In the genomic region with DNA sequence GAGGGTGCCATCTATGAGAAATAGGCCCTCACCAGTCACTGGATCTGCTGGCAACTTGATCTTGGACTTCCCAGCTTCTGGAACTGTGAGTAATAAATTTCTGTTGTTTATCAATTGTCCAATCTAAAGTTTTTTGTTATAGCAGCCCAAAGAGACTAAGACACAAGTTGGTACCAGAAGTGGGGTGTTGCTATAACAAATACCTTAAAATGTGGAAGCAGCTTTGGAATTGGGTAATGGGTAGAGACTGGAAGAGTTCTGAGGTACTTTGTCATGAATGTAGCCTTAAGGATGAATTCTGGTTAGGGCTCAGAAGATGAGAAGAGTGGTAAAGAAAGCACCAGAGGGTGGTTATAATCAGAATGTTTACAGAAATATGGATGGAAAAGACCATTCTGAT, we compare ENCODE assay signal across 29 cellular contexts.
"Had no signal": no experiment of that assay in that cellular context is flagged by ENCODE, and none has a peak within 500 bp of the region (broad histone marks: within the 10 kb centered on the region; RNA-seq: fewer than 3 reads in every experiment).

No MANE protein-coding gene starts in this region.

- H3K27me3 Mint-ChIP-seq: stimulated activated memory B cell treated with anti-CD40 and anti-IgM and Interleukin-4, amounts not matched to agents 10 μg/mL and 1 μg/mL and 100 μg/mL, for 72 hours; stimulated activated naive B cell treated with anti-CD40 and anti-IgM and Interleukin-4, amounts not matched to agents 10 μg/mL and 1 μg/mL and 100 μg/mL, for 72 hours; stimulated activated naive CD8-positive, alpha-beta T cell treated with anti-CD3 and anti-CD28 coated beads, Interleukin-15, amount 100 ng/mL, for 72 hours; stimulated activated naive CD8-positive, alpha-beta T cell treated with anti-CD3 and anti-CD28 coated beads, Interleukin-15, Interleukin-2, amounts not matched to agents 100 ng/mL and 50 ng/mL, for 24 hours had no signal

- H3K4me3 ChIP-seq: stomach, suprapubic skin, testis, thoracic aorta, thyroid gland, tibial artery, tibial nerve, transverse colon, upper lobe of left lung, upper lobe of right lung, uterus, vagina had no signal

- ATAC-seq: stimulated activated effector memory CD8-positive, alpha-beta T cell treated with anti-CD3 and anti-CD28 coated beads, Interleukin-12 subunit alpha, Interleukin-12 subunit beta, amount 100 ng/mL, for 72 hours; stimulated activated memory B cell treated with anti-CD40 and anti-IgM and Interleukin-4, amounts not matched to agents 10 μg/mL and 1 μg/mL and 100 μg/mL, for 72 hours; stimulated activated naive B cell treated with anti-CD40 and anti-IgM and Interleukin-4, amounts not matched to agents 10 μg/mL and 1 μg/mL and 100 μg/mL, for 72 hours; stimulated activated naive CD8-positive, alpha-beta T cell treated with anti-CD3 and anti-CD28 coated beads, Interleukin-15, amount 100 ng/mL, for 72 hours; stimulated activated naive CD8-positive, alpha-beta T cell treated with anti-CD3 and anti-CD28 coated beads, Interleukin-15, Interleukin-2, amounts not matched to agents 100 U/mL and 50 U/mL, for 24 hours; upper lobe of right lung had no signal

- H3K36me3 ChIP-seq: thoracic aorta, thyroid gland, tibial artery, transverse colon, upper lobe of left lung, upper lobe of right lung, uterus, vagina had no signal

- H3K27ac Mint-ChIP-seq: stimulated activated effector memory CD8-positive, alpha-beta T cell treated with anti-CD3 and anti-CD28 coated beads, Interleukin-12 subunit alpha, Interleukin-12 subunit beta, amount 100 ng/mL, for 72 hours; stimulated activated memory B cell treated with anti-CD40 and anti-IgM and Interleukin-4, amounts not matched to agents 10 μg/mL and 1 μg/mL and 100 μg/mL, for 72 hours; stimulated activated naive B cell treated with anti-CD40 and anti-IgM and Interleukin-4, amounts not matched to agents 10 μg/mL and 1 μg/mL and 100 μg/mL, for 72 hours; stimulated activated naive CD8-positive, alpha-beta T cell treated with anti-CD3 and anti-CD28 coated beads, Interleukin-15, amount 100 ng/mL, for 72 hours; stimulated activated naive CD8-positive, alpha-beta T cell treated with anti-CD3 and anti-CD28 coated beads, Interleukin-15, Interleukin-2, amounts not matched to agents 100 ng/mL and 50 ng/mL, for 24 hours; type B pancreatic cell had no signal

- H3K36me3 Mint-ChIP-seq: stimulated activated effector memory CD8-positive, alpha-beta T cell treated with anti-CD3 and anti-CD28 coated beads, Interleukin-12 subunit alpha, Interleukin-12 subunit beta, amount 100 ng/mL, for 72 hours had no signal

- H3K4me3 Mint-ChIP-seq: stimulated activated effector memory CD8-positive, alpha-beta T cell treated with anti-CD3 and anti-CD28 coated beads, Interleukin-12 subunit alpha, Interleukin-12 subunit beta, amount 100 ng/mL, for 72 hours; stimulated activated memory B cell treated with anti-CD40 and anti-IgM and Interleukin-4, amounts not matched to agents 10 μg/mL and 1 μg/mL and 100 μg/mL, for 72 hours; stimulated activated naive B cell treated with anti-CD40 and anti-IgM and Interleukin-4, amounts not matched to agents 10 μg/mL and 1 μg/mL and 100 μg/mL, for 72 hours; stimulated activated naive CD8-positive, alpha-beta T cell treated with anti-CD3 and anti-CD28 coated beads, Interleukin-15, amount 100 ng/mL, for 72 hours; stimulated activated naive CD8-positive, alpha-beta T cell treated with anti-CD3 and anti-CD28 coated beads, Interleukin-15, Interleukin-2, amounts not matched to agents 100 ng/mL and 50 ng/mL, for 24 hours; type B pancreatic cell had no signal

- H3K9me3 ChIP-seq: testis, thyroid gland, tibial artery, upper lobe of right lung, uterus, vagina had no signal

- H3K4me1 Mint-ChIP-seq: stimulated activated effector memory CD8-positive, alpha-beta T cell treated with anti-CD3 and anti-CD28 coated beads, Interleukin-12 subunit alpha, Interleukin-12 subunit beta, amount 100 ng/mL, for 72 hours; stimulated activated memory B cell treated with anti-CD40 and anti-IgM and Interleukin-4, amounts not matched to agents 10 μg/mL and 1 μg/mL and 100 μg/mL, for 72 hours; stimulated activated naive B cell treated with anti-CD40 and anti-IgM and Interleukin-4, amounts not matched to agents 10 μg/mL and 1 μg/mL and 100 μg/mL, for 72 hours; stimulated activated naive CD8-positive, alpha-beta T cell treated with anti-CD3 and anti-CD28 coated beads, Interleukin-15, amount 100 ng/mL, for 72 hours had no signal

- H3K27me3 ChIP-seq: suprapubic skin, testis, thyroid gland, tibial artery, tibial nerve, transverse colon, upper lobe of left lung, upper lobe of right lung, uterus, vagina had no signal

- FAIRE-seq: urothelium cell line had no signal

- DNase-seq: stimulated activated CD4-positive, alpha-beta T cell treated with anti-CD3 and anti-CD28 coated beads, Interleukin-2, amount 100 ng/mL, for 48 hours; stimulated activated CD4-positive, alpha-beta T cell treated with anti-CD3 and anti-CD28 coated beads, Interleukin-4, amount 100 ng/mL, for 1 hour; stimulated activated CD4-positive, alpha-beta T cell treated with anti-CD3 and anti-CD28 coated beads, Interleukin-4, amount 100 ng/mL, for 24 hours; stimulated activated CD4-positive, alpha-beta T cell treated with anti-CD3 and anti-CD28 coated beads, Interleukin-4, amount 100 ng/mL, for 4 hours; stimulated activated CD8-positive, alpha-beta memory T cell treated with anti-CD3 and anti-CD28 coated beads, Interleukin-4, amount 100 ng/mL, for 48 hours; stimulated activated naive B cell treated with anti-CD40 and anti-IgM and Interleukin-4, amounts not matched to agents 10 μg/mL and 1 μg/mL and 100 μg/mL, for 72 hours; stimulated activated naive CD4-positive, alpha-beta T cell; stimulated activated naive CD4-positive, alpha-beta T cell treated with Interleukin-2 at 50 U/mL for 16 hours; stimulated activated naive CD8-positive, alpha-beta T cell treated with anti-CD3 and anti-CD28 coated beads, Interleukin-15, amount 100 ng/mL, for 72 hours; stimulated activated naive CD8-positive, alpha-beta T cell treated with anti-CD3 and anti-CD28 coated beads, Interleukin-15, Interleukin-2, amounts not matched to agents 100 U/mL and 50 U/mL, for 24 hours; stomach; substantia nigra; testis; thyroid gland; tibial artery; transverse colon; trophoblast cell; upper lobe of left lung; upper lobe of right lung; uterus had no signal

- H3K4me1 ChIP-seq: suprapubic skin, tibial nerve, upper lobe of left lung, upper lobe of right lung, uterus, vagina had no signal

- H3K27ac ChIP-seq: stomach, suprapubic skin, testis, thoracic aorta, thyroid gland, tibial artery, tibial nerve, transverse colon, upper lobe of left lung, upper lobe of right lung, uterus, vagina had no signal
